In the genomic region with DNA sequence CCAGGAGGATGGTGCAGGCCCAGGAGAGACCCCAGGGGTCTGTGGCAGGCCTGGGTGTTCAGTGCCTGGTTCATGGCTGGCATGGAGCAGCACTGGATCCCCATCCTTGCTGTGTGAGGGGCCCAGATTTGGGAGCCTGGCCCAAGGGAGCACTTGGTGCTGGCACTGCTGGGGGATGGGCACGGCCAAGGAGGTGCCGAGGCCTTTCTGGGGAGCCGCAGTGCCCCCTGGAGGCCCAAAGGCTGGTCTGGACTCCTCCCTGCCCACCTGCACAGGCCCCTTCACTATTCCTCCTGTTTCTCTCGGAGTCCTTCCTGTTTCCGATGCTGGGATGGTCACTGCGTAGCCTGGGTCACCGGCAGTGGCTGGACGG, we compare ENCODE assay signal across 1 cellular context.
TF ChIP-seq lines count a peak whose summit lies in the region.

No MANE protein-coding gene starts in this region.

TF ChIP-seq in GM23338, 12 proteins besides CTCF, POLR2A, EP300 and RAD21 (continued from another document):
- TF ChIP-seq, protein P1, sequence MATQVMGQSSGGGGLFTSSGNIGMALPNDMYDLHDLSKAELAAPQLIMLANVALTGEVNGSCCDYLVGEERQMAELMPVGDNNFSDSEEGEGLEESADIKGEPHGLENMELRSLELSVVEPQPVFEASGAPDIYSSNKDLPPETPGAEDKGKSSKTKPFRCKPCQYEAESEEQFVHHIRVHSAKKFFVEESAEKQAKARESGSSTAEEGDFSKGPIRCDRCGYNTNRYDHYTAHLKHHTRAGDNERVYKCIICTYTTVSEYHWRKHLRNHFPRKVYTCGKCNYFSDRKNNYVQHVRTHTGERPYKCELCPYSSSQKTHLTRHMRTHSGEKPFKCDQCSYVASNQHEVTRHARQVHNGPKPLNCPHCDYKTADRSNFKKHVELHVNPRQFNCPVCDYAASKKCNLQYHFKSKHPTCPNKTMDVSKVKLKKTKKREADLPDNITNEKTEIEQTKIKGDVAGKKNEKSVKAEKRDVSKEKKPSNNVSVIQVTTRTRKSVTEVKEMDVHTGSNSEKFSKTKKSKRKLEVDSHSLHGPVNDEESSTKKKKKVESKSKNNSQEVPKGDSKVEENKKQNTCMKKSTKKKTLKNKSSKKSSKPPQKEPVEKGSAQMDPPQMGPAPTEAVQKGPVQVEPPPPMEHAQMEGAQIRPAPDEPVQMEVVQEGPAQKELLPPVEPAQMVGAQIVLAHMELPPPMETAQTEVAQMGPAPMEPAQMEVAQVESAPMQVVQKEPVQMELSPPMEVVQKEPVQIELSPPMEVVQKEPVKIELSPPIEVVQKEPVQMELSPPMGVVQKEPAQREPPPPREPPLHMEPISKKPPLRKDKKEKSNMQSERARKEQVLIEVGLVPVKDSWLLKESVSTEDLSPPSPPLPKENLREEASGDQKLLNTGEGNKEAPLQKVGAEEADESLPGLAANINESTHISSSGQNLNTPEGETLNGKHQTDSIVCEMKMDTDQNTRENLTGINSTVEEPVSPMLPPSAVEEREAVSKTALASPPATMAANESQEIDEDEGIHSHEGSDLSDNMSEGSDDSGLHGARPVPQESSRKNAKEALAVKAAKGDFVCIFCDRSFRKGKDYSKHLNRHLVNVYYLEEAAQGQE (IDR thresholded peaks at IDR 0.05; ENCODE audit: unreplicated experiment), result no peak
- TF ChIP-seq ZNF331 (CRISPR knock-in tag; IDR thresholded peaks at IDR 0.05; ENCODE audit: low read depth) (no peak), POLR2AphosphoS5 (IDR thresholded peaks at IDR 0.05; ENCODE audit: low read depth) (no peak), CREB1 (CRISPR knock-in tag; IDR thresholded peaks at IDR 0.05; ENCODE audit: low read depth) (no peak)
